Comparison of ENCODE assay signal across 2 cellular contexts in genomic region chr7:74518654-74519053, GRCh38.
TF ChIP-seq lines count a peak whose summit lies in the region.

No MANE protein-coding gene starts in this region.

TF ChIP-seq in HepG2, 621 proteins besides CTCF, POLR2A, EP300 and RAD21 (continued from another document):
- TF ChIP-seq MED8 (CRISPR knock-in tag; IDR thresholded peaks at IDR 0.05; ENCODE audit: insufficient replicate concordance): no peak
- TF ChIP-seq, protein P1, sequence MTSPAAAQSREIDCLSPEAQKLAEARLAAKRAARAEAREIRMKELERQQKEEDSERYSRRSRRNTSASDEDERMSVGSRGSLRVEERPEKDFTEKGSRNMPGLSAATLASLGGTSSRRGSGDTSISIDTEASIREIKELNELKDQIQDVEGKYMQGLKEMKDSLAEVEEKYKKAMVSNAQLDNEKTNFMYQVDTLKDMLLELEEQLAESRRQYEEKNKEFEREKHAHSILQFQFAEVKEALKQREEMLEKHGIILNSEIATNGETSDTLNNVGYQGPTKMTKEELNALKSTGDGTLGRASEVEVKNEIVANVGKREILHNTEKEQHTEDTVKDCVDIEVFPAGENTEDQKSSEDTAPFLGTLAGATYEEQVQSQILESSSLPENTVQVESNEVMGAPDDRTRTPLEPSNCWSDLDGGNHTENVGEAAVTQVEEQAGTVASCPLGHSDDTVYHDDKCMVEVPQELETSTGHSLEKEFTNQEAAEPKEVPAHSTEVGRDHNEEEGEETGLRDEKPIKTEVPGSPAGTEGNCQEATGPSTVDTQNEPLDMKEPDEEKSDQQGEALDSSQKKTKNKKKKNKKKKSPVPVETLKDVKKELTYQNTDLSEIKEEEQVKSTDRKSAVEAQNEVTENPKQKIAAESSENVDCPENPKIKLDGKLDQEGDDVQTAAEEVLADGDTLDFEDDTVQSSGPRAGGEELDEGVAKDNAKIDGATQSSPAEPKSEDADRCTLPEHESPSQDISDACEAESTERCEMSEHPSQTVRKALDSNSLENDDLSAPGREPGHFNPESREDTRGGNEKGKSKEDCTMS (CRISPR knock-in tag; conservative IDR thresholded peaks at IDR 0.05): no peak
- TF ChIP-seq TGIF2 (CRISPR knock-in tag; IDR thresholded peaks at IDR 0.05): no peak
- TF ChIP-seq GLMP (CRISPR knock-in tag; IDR thresholded peaks at IDR 0.05; ENCODE audit: borderline replicate concordance): no peak
- no peak for TF ChIP-seq ZNF850 (CRISPR knock-in tag; conservative IDR thresholded peaks at IDR 0.05)
- TF ChIP-seq CEBPB (IDR thresholded peaks at IDR 0.05; ENCODE audit: borderline replicate concordance, low read depth, low read length): 0 out of 2 replicates have a peak, but pooled peaks have one; percentile 23

TF ChIP-seq in H1, 55 proteins besides CTCF, POLR2A, EP300 and RAD21:
- TF ChIP-seq USF2 (IDR thresholded peaks at IDR 0.05; ENCODE audit: low read length): no peak
- TF ChIP-seq KDM4A (IDR thresholded peaks at IDR 0.05; ENCODE audit: low read depth, low read length, severe bottlenecking): no peak
- TF ChIP-seq TCF12 (IDR thresholded peaks at IDR 0.05; ENCODE audit: low read depth, low read length): no peak
- TF ChIP-seq ATF2 (IDR thresholded peaks at IDR 0.05; ENCODE audit: low read length): no peak
